In genomic region chr12:49728446-49728845, GRCh38 we compare ENCODE assay signal across 3 cellular contexts.
TF ChIP-seq lines count a peak whose summit lies in the region.

No MANE protein-coding gene starts in this region.

TF ChIP-seq in HepG2, 621 proteins besides CTCF, POLR2A, EP300 and RAD21:
- TF ChIP-seq ZNF335 (CRISPR knock-in tag; IDR thresholded peaks at IDR 0.05), result no peak
- TF ChIP-seq ZNF878 (CRISPR knock-in tag; IDR thresholded peaks at IDR 0.05), result no peak
- no peak for TF ChIP-seq ZNF720 (CRISPR knock-in tag; IDR thresholded peaks at IDR 0.05)
- no peak for TF ChIP-seq ZNF329 (CRISPR knock-in tag; IDR thresholded peaks at IDR 0.05; ENCODE audit: low read depth)
- TF ChIP-seq GMEB1 (CRISPR knock-in tag; IDR thresholded peaks at IDR 0.05; ENCODE audit: borderline replicate concordance), result no peak
- TF ChIP-seq TCF7L2 (IDR thresholded peaks at IDR 0.05; ENCODE audit: low read depth, low read length), result no peak
- TF ChIP-seq CEBPB (IDR thresholded peaks at IDR 0.05; ENCODE audit: borderline replicate concordance, low read depth, low read length), result peak; percentile 44; the same call in 1 of the 2 replicates

TF ChIP-seq in Ishikawa, 13 proteins besides CTCF, POLR2A, EP300 and RAD21:
- TF ChIP-seq FOXM1 (IDR thresholded peaks at IDR 0.05; ENCODE audit: borderline replicate concordance, low read depth) (no peak), EGR1 (IDR thresholded peaks at IDR 0.05) (no peak), TAF1 (IDR thresholded peaks at IDR 0.05; ENCODE audit: low read depth) (no peak), CEBPB (IDR thresholded peaks at IDR 0.05) (peak; percentile 26; the same call in 1 of the 2 replicates)

TF ChIP-seq in H1, 55 proteins besides CTCF, POLR2A, EP300 and RAD21:
- TF ChIP-seq BACH1 (IDR thresholded peaks at IDR 0.05; ENCODE audit: low read length), result no peak
- TF ChIP-seq ASH2L (IDR thresholded peaks at IDR 0.05; ENCODE audit: low read length), result no peak
- TF ChIP-seq YY1 (IDR thresholded peaks at IDR 0.05; ENCODE audit: low read depth, low read length), result no peak
- no peak for TF ChIP-seq RXRA (IDR thresholded peaks at IDR 0.05; ENCODE audit: insufficient read depth, low read depth, low read length)
- no peak for TF ChIP-seq CBX5 (IDR thresholded peaks at IDR 0.05; ENCODE audit: low read depth, low read length)
- no peak for TF ChIP-seq CREB1 (IDR thresholded peaks at IDR 0.05)
- TF ChIP-seq CEBPB (IDR thresholded peaks at IDR 0.05; ENCODE audit: low read depth, low read length), result peak; percentile 10; the same call in 1 of the 2 replicates
